14 cellular contexts compared by ENCODE assay signal in the genomic region with DNA sequence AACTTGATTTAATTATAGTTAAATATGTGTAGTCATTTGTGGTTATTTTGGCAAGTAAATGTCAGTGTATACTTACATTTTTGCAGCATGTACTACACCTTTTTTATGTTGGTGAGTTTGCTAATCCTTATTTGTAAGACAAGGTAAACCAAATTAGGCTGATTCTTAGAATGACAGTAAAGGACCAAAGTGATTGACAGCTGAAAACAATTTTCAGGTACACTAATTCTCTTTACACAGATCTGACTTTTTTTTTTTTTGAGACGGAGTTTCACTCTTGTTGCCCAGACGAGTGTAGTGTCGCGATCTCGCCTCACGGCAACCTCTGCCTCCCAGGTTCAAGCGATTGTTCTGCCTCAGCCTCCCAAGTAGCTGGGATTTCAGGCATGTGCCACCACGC. TPM values are rescaled to one million over a fixed set of nuclear protein-coding genes. Genes with fewer than 3 reads are reported as not detected.
DNase-seq lines count a peak whose midpoint lies in the region; ATAC-seq and TF ChIP-seq lines count a peak whose summit lies in the region.
"Had no signal": no experiment of that assay in that cellular context is flagged by ENCODE, and none has a peak within 500 bp of the region (broad histone marks: within the 10 kb centered on the region; RNA-seq: fewer than 3 reads in every experiment).

No MANE protein-coding gene starts in this region.

- H3K9ac ChIP-seq in SK-N-MC (ENCODE audit: insufficient read length): no peak overlapping the region
- no peak overlapping the region for H3K9ac ChIP-seq in endodermal cell (ENCODE audit: extremely low read depth, low read length, poor library complexity, severe bottlenecking)

- DNase-seq in GM23338 (ENCODE audit: low spot score) (no peak), SK-N-MC (ENCODE audit: low read depth, low spot score) (no peak), endodermal cell (no peak), NCI-H1417 treated with DMSO at 0.1 percent for 48 hours (lab: John Stamatoyannopoulos, UW) (no peak)
- no peak for DNase-seq in stimulated activated naive B cell treated with anti-CD40 and anti-IgM and Interleukin-4, amounts not matched to agents 10 μg/mL and 1 μg/mL and 100 μg/mL, for 72 hours
- no peak for DNase-seq in activated CD4-positive, CD25-positive, alpha-beta regulatory T cell (lab: John Stamatoyannopoulos, UW)
- DNase-seq: Caco-2; CD8-positive, alpha-beta memory T cell; DND-41; GDM1 had no signal

- H3K27me3 ChIP-seq in GM23338 (ENCODE audit: insufficient read depth): no peaks in the 10 kb centered on the region
- H3K27me3 ChIP-seq in endodermal cell (ENCODE audit: control insufficient read depth, insufficient read depth, low read length, poor library complexity, severe bottlenecking): no peaks in the 10 kb centered on the region

- ATAC-seq in GM23338 (no peak), GM21825 (IDR thresholded peaks at IDR 0.05; ENCODE audit: unreplicated experiment) (no peak)
- no peak for ATAC-seq in stimulated activated naive B cell treated with anti-CD40 and anti-IgM and Interleukin-4, amounts not matched to agents 10 μg/mL and 1 μg/mL and 100 μg/mL, for 72 hours (replicated peaks)
- ATAC-seq: HCT116 had no signal

- H3K4me1 ChIP-seq in GM23338 (ENCODE audit: insufficient read depth) (no peaks in the 10 kb centered on the region), endodermal cell (ENCODE audit: control insufficient read depth, insufficient read depth, low read length) (no peaks in the 10 kb centered on the region)
- H3K4me1 ChIP-seq: Caco-2 had no signal

- H3K27ac ChIP-seq in GM23338 (ENCODE audit: low read depth): peak overlapping the region; percentile 71
- 0 out of 2 replicates have a peak overlapping the region, but pooled peaks have one; percentile 21 for H3K27ac ChIP-seq in SK-N-MC
- no peak overlapping the region for H3K27ac ChIP-seq in endodermal cell (ENCODE audit: low read depth, low read length)
- H3K27ac ChIP-seq: HL-60 had no signal

- H3K9me3 Mint-ChIP-seq in GM23338 (no peaks in the 10 kb centered on the region), endodermal cell (no peaks in the 10 kb centered on the region)
- H3K9me3 Mint-ChIP-seq in stimulated activated naive B cell treated with anti-CD40 and anti-IgM and Interleukin-4, amounts not matched to agents 10 μg/mL and 1 μg/mL and 100 μg/mL, for 72 hours: no peaks in the 10 kb centered on the region
- H3K9me3 Mint-ChIP-seq: CD14-positive monocyte; CD8-positive, alpha-beta memory T cell had no signal

- H3K27me3 Mint-ChIP-seq in GM23338 (ENCODE audit: insufficient read depth, low read depth, poor library complexity) (peaks cover 10% of the 10 kb centered on the region), endodermal cell (ENCODE audit: insufficient read depth) (no peaks in the 10 kb centered on the region)
- H3K27me3 Mint-ChIP-seq in stimulated activated naive B cell treated with anti-CD40 and anti-IgM and Interleukin-4, amounts not matched to agents 10 μg/mL and 1 μg/mL and 100 μg/mL, for 72 hours: no peaks in the 10 kb centered on the region
- H3K27me3 Mint-ChIP-seq: CD8-positive, alpha-beta memory T cell had no signal

- H3F3A ChIP-seq in GM23338 (replicated peaks; ENCODE audit: low read depth): peaks cover 44% of the 10 kb centered on the region

- H3K4me3 Mint-ChIP-seq in GM23338 (no peak overlapping the region), endodermal cell (no peak overlapping the region)
- H3K4me3 Mint-ChIP-seq in stimulated activated naive B cell treated with anti-CD40 and anti-IgM and Interleukin-4, amounts not matched to agents 10 μg/mL and 1 μg/mL and 100 μg/mL, for 72 hours: no peak overlapping the region
- H3K4me3 Mint-ChIP-seq: CD14-positive monocyte had no signal

- H3K4me1 Mint-ChIP-seq in GM23338 (no peaks in the 10 kb centered on the region), endodermal cell (no peaks in the 10 kb centered on the region)
- H3K4me1 Mint-ChIP-seq in stimulated activated naive B cell treated with anti-CD40 and anti-IgM and Interleukin-4, amounts not matched to agents 10 μg/mL and 1 μg/mL and 100 μg/mL, for 72 hours: peaks cover 1 to 2% of the 10 kb centered on the region in 2 donors

- H3K36me3 Mint-ChIP-seq in GM23338 (ENCODE audit: low read depth) (peaks cover 76% of the 10 kb centered on the region), endodermal cell (ENCODE audit: low read depth) (peaks cover 67% of the 10 kb centered on the region)
- H3K36me3 Mint-ChIP-seq in stimulated activated naive B cell treated with anti-CD40 and anti-IgM and Interleukin-4, amounts not matched to agents 10 μg/mL and 1 μg/mL and 100 μg/mL, for 72 hours: peaks cover 17 to 21% of the 10 kb centered on the region in 2 donors

- WGBS in endodermal cell (ENCODE audit: insufficient coverage in 1 of 2, insufficient read length in 1 of 2), 2 experiments: 92 to 95% methylated on average over 7 to 8 of the region's 8 CpGs

- TF ChIP-seq CTCF in GM23338 (conservative IDR thresholded peaks at IDR 0.05; ENCODE audit: low read depth in 2 of 2) (no peak), endodermal cell (conservative IDR thresholded peaks at IDR 0.05) (peak; percentile 26)

- H3K9me3 ChIP-seq in SK-N-MC (ENCODE audit: low read depth, low read length) (no peaks in the 10 kb centered on the region), endodermal cell (ENCODE audit: control insufficient read depth, low read length) (no peaks in the 10 kb centered on the region)
- H3K9me3 ChIP-seq: Caco-2 had no signal

- H3K79me2 ChIP-seq in GM23338 (replicated peaks; ENCODE audit: insufficient read depth): peaks cover 10% of the 10 kb centered on the region

- H3K4me2 ChIP-seq in GM23338: no peak overlapping the region

- no peak overlapping the region for H2AFZ ChIP-seq in GM23338

- H3K36me3 ChIP-seq in GM23338 (ENCODE audit: insufficient read depth) (peaks cover 68% of the 10 kb centered on the region), SK-N-MC (ENCODE audit: insufficient read depth, low read length) (peaks cover 73% of the 10 kb centered on the region), endodermal cell (ENCODE audit: control insufficient read depth, insufficient read depth, low read length) (peaks cover 71% of the 10 kb centered on the region)

- no peak overlapping the region for H3K27ac Mint-ChIP-seq in GM23338
- H3K27ac Mint-ChIP-seq in endodermal cell: no peak overlapping the region
- peak overlapping the region; percentile 47 for H3K27ac Mint-ChIP-seq in stimulated activated naive B cell treated with anti-CD40 and anti-IgM and Interleukin-4, amounts not matched to agents 10 μg/mL and 1 μg/mL and 100 μg/mL, for 72 hours

- H3K9me2 ChIP-seq in GM23338 (ENCODE audit: insufficient read depth): no peaks in the 10 kb centered on the region

- peaks cover 29% of the 10 kb centered on the region for H4K20me1 ChIP-seq in GM23338 (replicated peaks; ENCODE audit: insufficient read depth)

- H3K4me3 ChIP-seq in GM23338 (no peak overlapping the region), SK-N-MC (no peak overlapping the region), endodermal cell (ENCODE audit: low read length) (no peak overlapping the region)

TF ChIP-seq in GM23338, 12 proteins besides CTCF, POLR2A, EP300 and RAD21 (continues in another document):
- TF ChIP-seq POLR2AphosphoS5 (IDR thresholded peaks at IDR 0.05; ENCODE audit: low read depth): no peak
- TF ChIP-seq ZNF331 (CRISPR knock-in tag; IDR thresholded peaks at IDR 0.05; ENCODE audit: low read depth): no peak
- TF ChIP-seq, protein P1, sequence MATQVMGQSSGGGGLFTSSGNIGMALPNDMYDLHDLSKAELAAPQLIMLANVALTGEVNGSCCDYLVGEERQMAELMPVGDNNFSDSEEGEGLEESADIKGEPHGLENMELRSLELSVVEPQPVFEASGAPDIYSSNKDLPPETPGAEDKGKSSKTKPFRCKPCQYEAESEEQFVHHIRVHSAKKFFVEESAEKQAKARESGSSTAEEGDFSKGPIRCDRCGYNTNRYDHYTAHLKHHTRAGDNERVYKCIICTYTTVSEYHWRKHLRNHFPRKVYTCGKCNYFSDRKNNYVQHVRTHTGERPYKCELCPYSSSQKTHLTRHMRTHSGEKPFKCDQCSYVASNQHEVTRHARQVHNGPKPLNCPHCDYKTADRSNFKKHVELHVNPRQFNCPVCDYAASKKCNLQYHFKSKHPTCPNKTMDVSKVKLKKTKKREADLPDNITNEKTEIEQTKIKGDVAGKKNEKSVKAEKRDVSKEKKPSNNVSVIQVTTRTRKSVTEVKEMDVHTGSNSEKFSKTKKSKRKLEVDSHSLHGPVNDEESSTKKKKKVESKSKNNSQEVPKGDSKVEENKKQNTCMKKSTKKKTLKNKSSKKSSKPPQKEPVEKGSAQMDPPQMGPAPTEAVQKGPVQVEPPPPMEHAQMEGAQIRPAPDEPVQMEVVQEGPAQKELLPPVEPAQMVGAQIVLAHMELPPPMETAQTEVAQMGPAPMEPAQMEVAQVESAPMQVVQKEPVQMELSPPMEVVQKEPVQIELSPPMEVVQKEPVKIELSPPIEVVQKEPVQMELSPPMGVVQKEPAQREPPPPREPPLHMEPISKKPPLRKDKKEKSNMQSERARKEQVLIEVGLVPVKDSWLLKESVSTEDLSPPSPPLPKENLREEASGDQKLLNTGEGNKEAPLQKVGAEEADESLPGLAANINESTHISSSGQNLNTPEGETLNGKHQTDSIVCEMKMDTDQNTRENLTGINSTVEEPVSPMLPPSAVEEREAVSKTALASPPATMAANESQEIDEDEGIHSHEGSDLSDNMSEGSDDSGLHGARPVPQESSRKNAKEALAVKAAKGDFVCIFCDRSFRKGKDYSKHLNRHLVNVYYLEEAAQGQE (IDR thresholded peaks at IDR 0.05; ENCODE audit: unreplicated experiment): no peak
- TF ChIP-seq EZH2 (IDR thresholded peaks at IDR 0.05; ENCODE audit: low read depth, unreplicated experiment): no peak
- no peak for TF ChIP-seq STAT1 (IDR thresholded peaks at IDR 0.05; ENCODE audit: unreplicated experiment)
- TF ChIP-seq JUNB (IDR thresholded peaks at IDR 0.05; ENCODE audit: unreplicated experiment): no peak
- no peak for TF ChIP-seq ZNF114 (CRISPR knock-in tag; IDR thresholded peaks at IDR 0.05)

RNA-seq across cellular contexts. Expression of gene SLC25A3, which starts 8.4 kb away (rescaled TPM):
- 703 and 844 TPM in 2 replicates for total RNA-seq in GM23338 (2014; rRNA removed; shearing (Covaris generic))
- 676 and 732 TPM in 2 replicates for polyA plus RNA-seq in GM23338 (2016; fragmentation: Nextera tagmentation; extraction: Ambion mirVana)
- 100 to 1,000 TPM; 522 to 531 TPM for total RNA-seq in endodermal cell
- polyA plus RNA-seq in endodermal cell (2013, experiment 1 of 2): 694 TPM
- polyA plus RNA-seq in endodermal cell (2013, experiment 2 of 2): 600 TPM

RNA-seq across cellular contexts. Expression of gene IKBIP, which starts 42.7 kb away (rescaled TPM):
- total RNA-seq in GM23338 (2014; rRNA removed; shearing (Covaris generic)): 15.4 and 17.8 TPM in 2 replicates
- 22.5 and 24.1 TPM in 2 replicates for polyA plus RNA-seq in GM23338 (2016; fragmentation: Nextera tagmentation; extraction: Ambion mirVana)
- 10 to 100 TPM; 10.6 to 16.3 TPM for total RNA-seq in endodermal cell
- polyA plus RNA-seq in endodermal cell (2013, experiment 1 of 2): 24.7 TPM
- polyA plus RNA-seq in endodermal cell (2013, experiment 2 of 2): 30.5 TPM

RNA-seq across cellular contexts. Expression of gene APAF1, which starts 43.2 kb away (rescaled TPM):
- 31.2 and 34.0 TPM in 2 replicates for total RNA-seq in GM23338 (2014; rRNA removed; shearing (Covaris generic))
- 12.0 and 14.9 TPM in 2 replicates for polyA plus RNA-seq in GM23338 (2016; fragmentation: Nextera tagmentation; extraction: Ambion mirVana)
- total RNA-seq in endodermal cell: 10 to 100 TPM; 23.8 to 32.4 TPM
- 20.6 TPM for polyA plus RNA-seq in endodermal cell (2013, experiment 1 of 2)
- polyA plus RNA-seq in endodermal cell (2013, experiment 2 of 2): 20.0 TPM
